In genomic region chr12:125382896-125383295, GRCh38 we compare ENCODE assay signal across 25 cellular contexts.
"Had no signal": no experiment of that assay in that cellular context is flagged by ENCODE, and none has a peak within 500 bp of the region (broad histone marks: within the 10 kb centered on the region; RNA-seq: fewer than 3 reads in every experiment).

No MANE protein-coding gene starts in this region.

- H3K27me3 ChIP-seq: neutrophil, right lobe of liver, stomach, thyroid gland, tibial nerve, upper lobe of left lung, vagina had no signal

- H3K36me3 ChIP-seq: neutrophil, pancreas, prostate gland, right lobe of liver, sigmoid colon, stomach, thoracic aorta, thyroid gland, tibial nerve, upper lobe of left lung, vagina had no signal

- H3K27ac ChIP-seq: neutrophil, pancreas, prostate gland, right lobe of liver, sigmoid colon, stomach, thoracic aorta, thyroid gland, tibial nerve, upper lobe of left lung, vagina had no signal

- DNase-seq: naive thymus-derived CD8-positive, alpha-beta T cell; nephron progenitor cell; pancreas; right cardiac atrium; right lobe of liver; sigmoid colon; small intestine; stimulated activated CD4-positive, alpha-beta T cell treated with anti-CD3 and anti-CD28 coated beads, Interleukin-15, amount 100 ng/mL, for 24 hours; stimulated activated CD4-positive, alpha-beta T cell treated with anti-CD3 and anti-CD28 coated beads, Interleukin-2, amount 100 ng/mL, for 24 hours; stimulated activated CD4-positive, alpha-beta T cell treated with anti-CD3 and anti-CD28 coated beads, Interleukin-2, amount 100 ng/mL, for 48 hours; stimulated activated CD4-positive, alpha-beta T cell treated with anti-CD3 and anti-CD28 coated beads, Interleukin-4, amount 100 ng/mL, for 24 hours; stimulated activated naive B cell treated with anti-CD40 and anti-IgM and Interleukin-4, amounts not matched to agents 10 μg/mL and 1 μg/mL and 100 μg/mL, for 72 hours; stimulated activated naive CD4-positive, alpha-beta T cell treated with Interleukin-2 at 50 U/mL for 16 hours; stomach; thyroid gland; trophoblast cell; upper lobe of left lung had no signal

- ATAC-seq: naive thymus-derived CD8-positive, alpha-beta T cell; natural killer cell treated with Interleukin-12 subunit alpha and Interleukin-12 subunit beta and Interleukin-15 and Interleukin-18, amount 100 ng/mL, for 72 hours; pancreas; right cardiac atrium; right lobe of liver; stimulated activated effector memory CD8-positive, alpha-beta T cell treated with anti-CD3 and anti-CD28 coated beads, Interleukin-12 subunit alpha, Interleukin-12 subunit beta, amount 100 ng/mL, for 72 hours; stimulated activated naive B cell treated with anti-CD40 and anti-IgM and Interleukin-4, amounts not matched to agents 10 μg/mL and 1 μg/mL and 100 μg/mL, for 72 hours had no signal

- H3K4me3 ChIP-seq: pancreas, prostate gland, right lobe of liver, sigmoid colon, stomach, thoracic aorta, thyroid gland, tibial nerve, upper lobe of left lung, vagina had no signal

- H3K9me3 ChIP-seq: neutrophil, pancreas, prostate gland, right lobe of liver, sigmoid colon, thoracic aorta, thyroid gland, upper lobe of left lung, vagina had no signal

- FAIRE-seq: pancreas, small intestine, urothelium cell line had no signal
